In the genomic region with DNA sequence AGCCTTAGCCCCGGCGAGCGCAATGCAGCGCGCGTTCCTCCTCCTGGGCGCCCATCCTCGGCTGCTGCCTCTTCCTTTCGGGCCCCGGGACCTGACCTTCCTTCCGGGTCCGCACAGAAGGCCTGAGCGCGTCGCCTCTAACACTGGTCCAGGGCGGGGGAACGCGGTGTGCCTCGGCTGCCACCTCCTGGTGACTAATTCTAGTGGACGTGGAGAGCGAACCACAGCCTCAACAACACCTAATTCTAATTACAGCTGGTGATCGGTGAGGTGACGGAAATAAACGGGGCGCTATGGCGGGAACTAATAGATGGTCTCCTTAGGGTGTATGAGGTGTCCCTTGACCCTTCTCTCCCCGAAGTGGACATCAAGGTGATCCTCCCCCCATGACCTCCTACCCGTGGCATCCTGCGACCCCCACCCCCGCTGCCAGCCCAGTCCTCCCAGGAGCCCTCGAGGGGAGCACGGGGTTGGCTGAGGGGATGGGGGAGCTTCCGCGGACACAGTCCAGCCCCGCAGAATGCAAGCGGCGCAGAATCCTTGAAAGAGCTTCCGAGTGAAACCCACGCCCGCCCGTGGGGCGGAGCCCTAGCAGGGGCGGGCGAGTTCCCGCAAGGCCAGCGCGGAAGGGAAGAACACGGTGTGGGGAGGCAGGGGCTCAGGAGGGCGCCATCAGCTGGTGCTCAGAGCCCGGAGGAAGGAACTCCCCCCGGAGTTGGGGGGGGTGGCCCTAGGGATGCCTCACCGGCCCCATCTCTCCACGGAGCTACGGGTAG, we compare ENCODE assay signal across 1 cellular context.
TF ChIP-seq lines count a peak whose summit lies in the region.

No MANE protein-coding gene starts in this region.

TF ChIP-seq in HEK293, 187 proteins besides CTCF, POLR2A, EP300 and RAD21 (continued from another document):
- TF ChIP-seq, protein P1, sequence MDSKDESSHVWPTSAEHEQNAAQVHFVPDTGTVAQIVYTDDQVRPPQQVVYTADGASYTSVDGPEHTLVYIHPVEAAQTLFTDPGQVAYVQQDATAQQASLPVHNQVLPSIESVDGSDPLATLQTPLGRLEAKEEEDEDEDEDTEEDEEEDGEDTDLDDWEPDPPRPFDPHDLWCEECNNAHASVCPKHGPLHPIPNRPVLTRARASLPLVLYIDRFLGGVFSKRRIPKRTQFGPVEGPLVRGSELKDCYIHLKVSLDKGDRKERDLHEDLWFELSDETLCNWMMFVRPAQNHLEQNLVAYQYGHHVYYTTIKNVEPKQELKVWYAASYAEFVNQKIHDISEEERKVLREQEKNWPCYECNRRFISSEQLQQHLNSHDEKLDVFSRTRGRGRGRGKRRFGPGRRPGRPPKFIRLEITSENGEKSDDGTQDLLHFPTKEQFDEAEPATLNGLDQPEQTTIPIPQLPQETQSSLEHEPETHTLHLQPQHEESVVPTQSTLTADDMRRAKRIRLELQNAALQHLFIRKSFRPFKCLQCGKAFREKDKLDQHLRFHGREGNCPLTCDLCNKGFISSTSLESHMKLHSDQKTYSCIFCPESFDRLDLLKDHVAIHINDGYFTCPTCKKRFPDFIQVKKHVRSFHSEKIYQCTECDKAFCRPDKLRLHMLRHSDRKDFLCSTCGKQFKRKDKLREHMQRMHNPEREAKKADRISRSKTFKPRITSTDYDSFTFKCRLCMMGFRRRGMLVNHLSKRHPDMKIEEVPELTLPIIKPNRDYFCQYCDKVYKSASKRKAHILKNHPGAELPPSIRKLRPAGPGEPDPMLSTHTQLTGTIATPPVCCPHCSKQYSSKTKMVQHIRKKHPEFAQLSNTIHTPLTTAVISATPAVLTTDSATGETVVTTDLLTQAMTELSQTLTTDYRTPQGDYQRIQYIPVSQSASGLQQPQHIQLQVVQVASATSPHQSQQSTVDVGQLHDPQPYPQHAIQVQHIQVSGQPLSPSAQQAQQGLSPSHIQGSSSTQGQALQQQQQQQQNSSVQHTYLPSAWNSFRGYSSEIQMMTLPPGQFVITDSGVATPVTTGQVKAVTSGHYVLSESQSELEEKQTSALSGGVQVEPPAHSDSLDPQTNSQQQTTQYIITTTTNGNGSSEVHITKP (tag by site-specific recombination; IDR thresholded peaks at IDR 0.05) = 0 out of 2 replicates have a peak, but pooled peaks have one; percentile 14
- TF ChIP-seq ZEB2 (tag by site-specific recombination; IDR thresholded peaks at IDR 0.05) (no peak), ZNF169 (tag by site-specific recombination; IDR thresholded peaks at IDR 0.05) (no peak)
TF ChIP-seq in HEK293: peak in this region for 10.
